Comparison of ENCODE assay signal across 26 cellular contexts in genomic region chr6:110976575-110976974, GRCh38.
"Had no signal": no experiment of that assay in that cellular context is flagged by ENCODE, and none has a peak within 500 bp of the region (broad histone marks: within the 10 kb centered on the region; RNA-seq: fewer than 3 reads in every experiment).

No MANE protein-coding gene starts in this region.

- H3K4me3 ChIP-seq: heart right ventricle, hepatocyte, left lung, lower lobe of right lung, ovary, right atrium auricular region, skin epidermis, stomach, testis, thyroid gland, upper lobe of right lung had no signal

- H3K4me1 ChIP-seq: left lung, lower lobe of right lung had no signal

- H3K27ac ChIP-seq: heart right ventricle, hepatocyte, left lung, lower lobe of right lung, ovary, right atrium auricular region, skin epidermis, stomach, testis, thyroid gland, upper lobe of right lung had no signal

- H3K4me3 Mint-ChIP-seq: naive thymus-derived CD8-positive, alpha-beta T cell; nephron progenitor cell; stimulated activated naive B cell treated with anti-CD40 and anti-IgM and Interleukin-4, amounts not matched to agents 10 μg/mL and 1 μg/mL and 100 μg/mL, for 72 hours had no signal

- ATAC-seq: heart right ventricle; left cardiac atrium; left lung; lower lobe of right lung; naive thymus-derived CD8-positive, alpha-beta T cell; sciatic nerve; stimulated activated naive B cell treated with anti-CD40 and anti-IgM and Interleukin-4, amounts not matched to agents 10 μg/mL and 1 μg/mL and 100 μg/mL, for 72 hours; stimulated activated naive CD8-positive, alpha-beta T cell treated with anti-CD3 and anti-CD28 coated beads, Interleukin-15, Interleukin-2, amounts not matched to agents 100 U/mL and 50 U/mL, for 24 hours; upper lobe of right lung had no signal

- DNase-seq: heart right ventricle; islet precursor cell; left cardiac atrium; left lung; lower lobe of right lung; mammary epithelial cell; mesenchymal stem cell; naive thymus-derived CD8-positive, alpha-beta T cell; nephron progenitor cell; ovary; stimulated activated CD4-positive, alpha-beta T cell treated with anti-CD3 and anti-CD28 coated beads, Interleukin-12 subunit alpha, Interleukin-12 subunit beta, amount 100 ng/mL, for 4 hours; stimulated activated CD4-positive, alpha-beta T cell treated with anti-CD3 and anti-CD28 coated beads, Interleukin-15, amount 100 ng/mL, for 24 hours; stimulated activated CD4-positive, alpha-beta T cell treated with anti-CD3 and anti-CD28 coated beads, Interleukin-2, amount 100 ng/mL, for 24 hours; stimulated activated CD4-positive, alpha-beta T cell treated with anti-CD3 and anti-CD28 coated beads, Interleukin-4, amount 100 ng/mL, for 1 hour; stimulated activated naive B cell treated with anti-CD40 and anti-IgM and Interleukin-4, amounts not matched to agents 10 μg/mL and 1 μg/mL and 100 μg/mL, for 72 hours; stimulated activated naive CD8-positive, alpha-beta T cell treated with anti-CD3 and anti-CD28 coated beads, Interleukin-15, Interleukin-2, amounts not matched to agents 100 U/mL and 50 U/mL, for 24 hours; stomach; testis; thyroid gland; trophoblast cell; upper lobe of right lung had no signal

- H3K4me2 ChIP-seq: hepatocyte had no signal

- H3K9me3 ChIP-seq: heart right ventricle, left lung, lower lobe of right lung, ovary, right atrium auricular region, stomach, testis, thyroid gland, upper lobe of right lung had no signal

- H3K27me3 ChIP-seq: heart right ventricle, hepatocyte, left lung, ovary, right atrium auricular region, stomach, testis, thyroid gland, upper lobe of right lung had no signal

- H3K27me3 Mint-ChIP-seq: naive thymus-derived CD8-positive, alpha-beta T cell; progenitor cell of endocrine pancreas; stimulated activated naive B cell treated with anti-CD40 and anti-IgM and Interleukin-4, amounts not matched to agents 10 μg/mL and 1 μg/mL and 100 μg/mL, for 72 hours had no signal

- H3K36me3 ChIP-seq: heart right ventricle, left lung, lower lobe of right lung, ovary, right atrium auricular region, stomach, thyroid gland, upper lobe of right lung had no signal

- H3K9me3 Mint-ChIP-seq: naive thymus-derived CD8-positive, alpha-beta T cell; stimulated activated naive B cell treated with anti-CD40 and anti-IgM and Interleukin-4, amounts not matched to agents 10 μg/mL and 1 μg/mL and 100 μg/mL, for 72 hours had no signal

- H3K27ac Mint-ChIP-seq: naive thymus-derived CD8-positive, alpha-beta T cell; nephron progenitor cell; progenitor cell of endocrine pancreas; stimulated activated naive B cell treated with anti-CD40 and anti-IgM and Interleukin-4, amounts not matched to agents 10 μg/mL and 1 μg/mL and 100 μg/mL, for 72 hours had no signal

- H2AFZ ChIP-seq: hepatocyte had no signal
